In the genomic region with DNA sequence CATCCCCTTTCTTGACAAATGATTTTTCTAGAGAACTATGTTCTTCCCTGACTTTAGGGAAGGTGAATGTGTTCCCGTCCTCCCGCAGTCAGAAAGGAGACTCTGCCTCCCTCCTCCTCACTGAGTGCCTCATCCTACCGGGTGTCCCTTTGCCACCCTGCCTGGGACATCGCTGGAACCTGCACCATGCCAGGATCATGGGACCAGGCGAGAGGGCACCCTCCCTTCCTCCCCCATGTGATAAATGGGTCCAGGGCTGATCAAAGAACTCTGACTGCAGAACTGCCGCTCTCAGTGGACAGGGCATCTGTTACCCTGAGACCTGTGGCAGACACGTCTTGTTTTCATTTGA, we compare ENCODE assay signal across 1 cellular context.
TF ChIP-seq lines count a peak whose summit lies in the region.

No MANE protein-coding gene starts in this region.

TF ChIP-seq in HCT116, 20 proteins besides CTCF, POLR2A, EP300 and RAD21 (continued from another document):
- TF ChIP-seq SRF (IDR thresholded peaks at IDR 0.05; ENCODE audit: low read depth) (no peak), CBX3 (IDR thresholded peaks at IDR 0.05; ENCODE audit: low read depth) (no peak), JUND (IDR thresholded peaks at IDR 0.05) (no peak)
- TF ChIP-seq, protein P1, sequence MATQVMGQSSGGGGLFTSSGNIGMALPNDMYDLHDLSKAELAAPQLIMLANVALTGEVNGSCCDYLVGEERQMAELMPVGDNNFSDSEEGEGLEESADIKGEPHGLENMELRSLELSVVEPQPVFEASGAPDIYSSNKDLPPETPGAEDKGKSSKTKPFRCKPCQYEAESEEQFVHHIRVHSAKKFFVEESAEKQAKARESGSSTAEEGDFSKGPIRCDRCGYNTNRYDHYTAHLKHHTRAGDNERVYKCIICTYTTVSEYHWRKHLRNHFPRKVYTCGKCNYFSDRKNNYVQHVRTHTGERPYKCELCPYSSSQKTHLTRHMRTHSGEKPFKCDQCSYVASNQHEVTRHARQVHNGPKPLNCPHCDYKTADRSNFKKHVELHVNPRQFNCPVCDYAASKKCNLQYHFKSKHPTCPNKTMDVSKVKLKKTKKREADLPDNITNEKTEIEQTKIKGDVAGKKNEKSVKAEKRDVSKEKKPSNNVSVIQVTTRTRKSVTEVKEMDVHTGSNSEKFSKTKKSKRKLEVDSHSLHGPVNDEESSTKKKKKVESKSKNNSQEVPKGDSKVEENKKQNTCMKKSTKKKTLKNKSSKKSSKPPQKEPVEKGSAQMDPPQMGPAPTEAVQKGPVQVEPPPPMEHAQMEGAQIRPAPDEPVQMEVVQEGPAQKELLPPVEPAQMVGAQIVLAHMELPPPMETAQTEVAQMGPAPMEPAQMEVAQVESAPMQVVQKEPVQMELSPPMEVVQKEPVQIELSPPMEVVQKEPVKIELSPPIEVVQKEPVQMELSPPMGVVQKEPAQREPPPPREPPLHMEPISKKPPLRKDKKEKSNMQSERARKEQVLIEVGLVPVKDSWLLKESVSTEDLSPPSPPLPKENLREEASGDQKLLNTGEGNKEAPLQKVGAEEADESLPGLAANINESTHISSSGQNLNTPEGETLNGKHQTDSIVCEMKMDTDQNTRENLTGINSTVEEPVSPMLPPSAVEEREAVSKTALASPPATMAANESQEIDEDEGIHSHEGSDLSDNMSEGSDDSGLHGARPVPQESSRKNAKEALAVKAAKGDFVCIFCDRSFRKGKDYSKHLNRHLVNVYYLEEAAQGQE (IDR thresholded peaks at IDR 0.05; ENCODE audit: low read depth): no peak
TF ChIP-seq in HCT116: peak in this region for 0.
